In genomic region chr9:84264307-84264706, GRCh38 we compare ENCODE assay signal across 26 cellular contexts.
"Had no signal": no experiment of that assay in that cellular context is flagged by ENCODE, and none has a peak within 500 bp of the region (broad histone marks: within the 10 kb centered on the region; RNA-seq: fewer than 3 reads in every experiment).

No MANE protein-coding gene starts in this region.

- ATAC-seq: naive thymus-derived CD8-positive, alpha-beta T cell; natural killer cell treated with Interleukin-12 subunit alpha and Interleukin-12 subunit beta and Interleukin-15 and Interleukin-18, amount 100 ng/mL, for 72 hours; psoas muscle; right cardiac atrium; right lobe of liver; stimulated activated effector memory CD8-positive, alpha-beta T cell treated with anti-CD3 and anti-CD28 coated beads, Interleukin-12 subunit alpha, Interleukin-12 subunit beta, amount 100 ng/mL, for 72 hours; stimulated activated naive B cell treated with anti-CD40 and anti-IgM and Interleukin-4, amounts not matched to agents 10 μg/mL and 1 μg/mL and 100 μg/mL, for 72 hours; upper lobe of right lung had no signal

- H3K4me3 ChIP-seq: neural progenitor cell, ovary, psoas muscle, right lobe of liver, sigmoid colon, stomach, thoracic aorta, tibial artery, transverse colon, upper lobe of right lung, uterus had no signal

- H3K4me2 ChIP-seq: neural progenitor cell had no signal

- H3K27me3 ChIP-seq: ovary, right lobe of liver, transverse colon, upper lobe of right lung, uterus had no signal

- H3K9ac ChIP-seq: neural progenitor cell, parathyroid adenoma had no signal

- FAIRE-seq: small intestine had no signal

- H2AFZ ChIP-seq: neural progenitor cell, parathyroid adenoma had no signal

- H3K27ac ChIP-seq: neural progenitor cell, ovary, parathyroid adenoma, psoas muscle, right lobe of liver, sigmoid colon, stomach, thoracic aorta, tibial artery, transverse colon, upper lobe of right lung, uterus had no signal

- H3K36me3 ChIP-seq: neural progenitor cell, ovary, right lobe of liver, sigmoid colon, stomach, thoracic aorta, tibial artery, transverse colon, upper lobe of right lung, uterus had no signal

- DNase-seq: naive thymus-derived CD8-positive, alpha-beta T cell; nephron progenitor cell; occipital lobe; ovary; posterior cingulate gyrus; psoas muscle; right cardiac atrium; right lobe of liver; sigmoid colon; small intestine; stimulated activated CD4-positive, alpha-beta T cell treated with anti-CD3 and anti-CD28 coated beads, Interleukin-15, amount 100 ng/mL, for 24 hours; stimulated activated CD4-positive, alpha-beta T cell treated with anti-CD3 and anti-CD28 coated beads, Interleukin-2, amount 100 ng/mL, for 24 hours; stimulated activated CD4-positive, alpha-beta T cell treated with anti-CD3 and anti-CD28 coated beads, Interleukin-2, amount 100 ng/mL, for 48 hours; stimulated activated CD4-positive, alpha-beta T cell treated with anti-CD3 and anti-CD28 coated beads, Interleukin-4, amount 100 ng/mL, for 24 hours; stimulated activated naive B cell treated with anti-CD40 and anti-IgM and Interleukin-4, amounts not matched to agents 10 μg/mL and 1 μg/mL and 100 μg/mL, for 72 hours; stimulated activated naive CD4-positive, alpha-beta T cell treated with Interleukin-2 at 50 U/mL for 16 hours; stomach; tibial artery; transverse colon; upper lobe of right lung; uterus had no signal

- H3K9me3 ChIP-seq: ovary, psoas muscle, right lobe of liver, stomach, thoracic aorta, tibial artery, transverse colon, upper lobe of right lung, uterus had no signal

- H3K79me2 ChIP-seq: parathyroid adenoma had no signal

- H3K4me1 ChIP-seq: neural progenitor cell, parathyroid adenoma, psoas muscle, right lobe of liver, sigmoid colon, tibial artery, upper lobe of right lung, uterus had no signal
